Comparison of ENCODE assay signal across 21 cellular contexts in genomic region chr21:38843806-38844479, GRCh38. TPM values are rescaled to one million over a fixed set of nuclear protein-coding genes. Genes with fewer than 3 reads are reported as not detected.
DNase-seq lines count a peak whose midpoint lies in the region; ATAC-seq and TF ChIP-seq lines count a peak whose summit lies in the region.
"Had no signal": no experiment of that assay in that cellular context is flagged by ENCODE, and none has a peak within 500 bp of the region (broad histone marks: within the 10 kb centered on the region; RNA-seq: fewer than 3 reads in every experiment).

No MANE protein-coding gene starts in this region.

- H3K27ac ChIP-seq in PC-3 (ENCODE audit: low read length) (0 out of 2 replicates have a peak overlapping the region, but pooled peaks have one; percentile 0), prostate gland (no peak overlapping the region)
- H3K27ac ChIP-seq: colonic mucosa, hepatocyte, neural progenitor cell, right lobe of liver, stomach had no signal

- H3K4me1 ChIP-seq in PC-3 (ENCODE audit: insufficient read depth, low read length): peaks cover 34% of the 10 kb centered on the region
- H3K4me1 ChIP-seq in prostate gland (replicated peaks): no peaks in the 10 kb centered on the region
- H3K4me1 ChIP-seq: colonic mucosa, neural progenitor cell had no signal

- H3K4me3 ChIP-seq in AG04449 (ENCODE audit: low read depth, low read length): no peak overlapping the region
- no peak overlapping the region for H3K4me3 ChIP-seq in PC-3 (ENCODE audit: low read length)
- H3K4me3 ChIP-seq in choroid plexus epithelial cell (ENCODE audit: low read depth, low read length): no peak overlapping the region
- no peak overlapping the region for H3K4me3 ChIP-seq in prostate gland
- H3K4me3 ChIP-seq in MG63: no peak overlapping the region
- H3K4me3 ChIP-seq: colonic mucosa, hepatocyte, neural progenitor cell, right lobe of liver, stomach had no signal

- no peak for TF ChIP-seq POLR2A in prostate gland (IDR thresholded peaks at IDR 0.05)

- H3K9me3 ChIP-seq in PC-3 (ENCODE audit: low read length) (no peaks in the 10 kb centered on the region), prostate gland (no peaks in the 10 kb centered on the region), MG63 (no peaks in the 10 kb centered on the region)
- H3K9me3 ChIP-seq: colonic mucosa, right lobe of liver, stomach had no signal

- H2AFZ ChIP-seq in PC-3 (ENCODE audit: low read length): no peak overlapping the region
- H2AFZ ChIP-seq: hepatocyte, neural progenitor cell had no signal

- CTCF ChIA-PET in AG04449 (lab: Yijun Ruan, JAX): interaction anchor here (0.6 kb wide), 1 partner anchor 16 kb away, joined by 3 read pairs; no protein-coding TSS in a partner anchor
- CTCF ChIA-PET in PC-3 (lab: Charles Lee): no interaction called here

- no peaks in the 10 kb centered on the region for H3K9me2 ChIP-seq in PC-3 (replicated peaks; ENCODE audit: low read length)

- DNase-seq in AG04449 (ENCODE audit: low read depth, low spot score) (peak; percentile 83), PC-3 (peak; percentile 45), choroid plexus epithelial cell (ENCODE audit: low read depth) (peak; percentile 92), hepatic stellate cell (ENCODE audit: low spot score) (peak; percentile 70), prostate gland (ENCODE audit: low spot score) (no peak), MG63 (no peak)
- DNase-seq: activated CD8-positive, alpha-beta memory T cell treated with anti-CD3 and anti-CD28 coated beads for 24 hours; activated naive CD8-positive, alpha-beta T cell treated with anti-CD3 and anti-CD28 coated beads, Interleukin-2, amount 10 ng/mL, durations not matched to agents 7 days and 5 days; CD4-positive, alpha-beta memory T cell; DND-41; NCI-H187; NCI-H510A treated with DMSO at 0.1 percent for 48 hours; right lobe of liver; SHP77; stomach had no signal

- no peaks in the 10 kb centered on the region for H3K36me3 ChIP-seq in PC-3 (ENCODE audit: low read depth, low read length)
- no peaks in the 10 kb centered on the region for H3K36me3 ChIP-seq in prostate gland
- H3K36me3 ChIP-seq in MG63: no peaks in the 10 kb centered on the region
- H3K36me3 ChIP-seq: colonic mucosa, neural progenitor cell, right lobe of liver, stomach had no signal

- no peak overlapping the region for H3K4me2 ChIP-seq in PC-3 (ENCODE audit: low read length)
- H3K4me2 ChIP-seq: hepatocyte, neural progenitor cell had no signal

- no peak overlapping the region for H3K9ac ChIP-seq in PC-3 (ENCODE audit: low read length)
- H3K9ac ChIP-seq: neural progenitor cell had no signal

- H3F3A ChIP-seq in PC-3 (ENCODE audit: low read length, unreplicated experiment): peaks cover 9% of the 10 kb centered on the region

- ATAC-seq in PC-3: no peak; the same call in 1 of the 2 replicates
- no peak for ATAC-seq in HG03025 (IDR thresholded peaks at IDR 0.05; ENCODE audit: low FRiP score, unreplicated experiment)
- ATAC-seq in HG03039 (IDR thresholded peaks at IDR 0.05; ENCODE audit: unreplicated experiment): no peak
- ATAC-seq: HepG2, right lobe of liver had no signal

- H4K20me1 ChIP-seq in PC-3 (ENCODE audit: low read length): no peaks in the 10 kb centered on the region

- intact Hi-C loops in PC-3 (cut with micrococcal nuclease): no loop called here
- intact Hi-C loops in prostate gland (cut with DNase I): no loop called here

- no TSS peak for BruUV-seq in PC-3 (replicated peaks; lab: Mats Ljungman, UMichigan)

- POLR2A ChIA-PET in AG04449 (lab: Yijun Ruan, JAX): interaction anchor here (1.3 kb wide), 1 partner anchor 9 kb away, joined by 4 read pairs; no protein-coding TSS in a partner anchor
- POLR2A ChIA-PET in PC-3 (lab: Charles Lee; ENCODE audit: unreplicated experiment): no interaction called here

- TF ChIP-seq CTCF in AG04449 (IDR thresholded peaks at IDR 0.05; ENCODE audit: insufficient read depth, low read length, missing control alignments) (no peak), PC-3 (conservative IDR thresholded peaks at IDR 0.05; ENCODE audit: low read depth, low read length) (no peak), choroid plexus epithelial cell (conservative IDR thresholded peaks at IDR 0.05; ENCODE audit: low read depth, low read length) (no peak), prostate gland (IDR thresholded peaks at IDR 0.05) (no peak)

- H3K27me3 ChIP-seq in PC-3 (ENCODE audit: low read length) (no peaks in the 10 kb centered on the region), prostate gland (replicated peaks; ENCODE audit: insufficient read depth) (no peaks in the 10 kb centered on the region), MG63 (no peaks in the 10 kb centered on the region)
- H3K27me3 ChIP-seq: colonic mucosa, hepatocyte, neural progenitor cell, right lobe of liver, stomach had no signal

- no peaks in the 10 kb centered on the region for H3K79me2 ChIP-seq in PC-3 (ENCODE audit: low read length)
- H3K79me2 ChIP-seq: hepatocyte had no signal

- WGBS in prostate gland: 89% methylated on average over 4 of the region's 4 CpGs

RNA-seq across cellular contexts. Expression of gene ETS2, which starts 38.2 kb away (rescaled TPM):
- total RNA-seq in PC-3 (2014; rRNA removed): 127 and 146 TPM in 2 replicates
- total RNA-seq in prostate gland: 10 to 100 TPM; 53.3 to 80.2 TPM
- 12.6 and 12.7 TPM in 2 replicates for total RNA-seq in MG63 (2014; rRNA removed; shearing (Covaris generic); ENCODE audit: low replicate concordance)

Comparison
In these comparisons a context has a peak if more than half of its experiments do, and no peak if none do; other contexts are left out.
1. DNase-seq: peak in AG04449 (single experiment), PC-3 (single experiment), choroid plexus epithelial cell (single experiment) and hepatic stellate cell (single experiment); none in prostate gland (single experiment) and MG63 (single experiment).